ENCODE assay signal across 15 cellular contexts in the genomic region with DNA sequence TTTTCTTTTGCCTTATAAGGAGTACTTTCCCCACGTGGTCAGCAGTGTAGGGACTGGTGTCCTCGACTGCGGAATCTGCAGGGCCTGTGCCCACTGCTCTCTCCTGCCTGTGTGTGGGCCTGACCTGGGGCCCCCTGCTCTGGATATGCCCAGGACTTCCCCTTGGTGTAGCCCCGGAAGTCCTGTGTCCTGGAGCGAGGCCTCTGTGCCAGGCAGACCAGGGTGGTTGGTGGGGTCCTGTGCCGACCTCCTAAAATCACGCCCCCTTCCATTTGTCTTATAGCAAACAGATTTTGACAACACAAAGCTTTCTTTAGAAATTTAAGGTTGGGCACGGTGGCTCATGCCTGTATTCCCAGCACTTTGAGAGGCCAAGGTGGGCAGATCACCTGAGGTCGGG.
"Had no signal": no experiment of that assay in that cellular context is flagged by ENCODE, and none has a peak within 500 bp of the region (broad histone marks: within the 10 kb centered on the region; RNA-seq: fewer than 3 reads in every experiment).

No MANE protein-coding gene starts in this region.

- H2AFZ ChIP-seq: parathyroid adenoma had no signal

- H3K36me3 ChIP-seq: cardiac muscle cell, upper lobe of left lung had no signal

- H3K27ac Mint-ChIP-seq: activated CD4-positive, alpha-beta T cell treated with anti-CD3 and anti-CD28 coated beads, Interleukin-2, amount 10 ng/mL, durations not matched to agents 7 days and 5 days; activated naive CD8-positive, alpha-beta T cell; effector memory CD8-positive, alpha-beta T cell; memory B cell; naive B cell; stimulated activated naive CD8-positive, alpha-beta T cell treated with anti-CD3 and anti-CD28 coated beads, Interleukin-15, amount 100 ng/mL, for 72 hours had no signal

- H3K9ac ChIP-seq: parathyroid adenoma had no signal

- H3K4me3 Mint-ChIP-seq: activated CD4-positive, alpha-beta T cell treated with anti-CD3 and anti-CD28 coated beads, Interleukin-2, amount 10 ng/mL, durations not matched to agents 7 days and 5 days; activated naive CD8-positive, alpha-beta T cell; effector memory CD8-positive, alpha-beta T cell; memory B cell; naive B cell; neural crest cell; stimulated activated naive CD8-positive, alpha-beta T cell treated with anti-CD3 and anti-CD28 coated beads, Interleukin-15, amount 100 ng/mL, for 72 hours had no signal

- DNase-seq: activated CD4-positive, alpha-beta T cell treated with anti-CD3 and anti-CD28 coated beads, Interleukin-2, amount 10 ng/mL, durations not matched to agents 7 days and 5 days; activated gamma-delta T cell; effector memory CD8-positive, alpha-beta T cell; naive B cell; retina; stimulated activated CD4-positive, alpha-beta T cell treated with anti-CD3 and anti-CD28 coated beads, Interleukin-15, amount 100 ng/mL, for 24 hours; stimulated activated CD4-positive, alpha-beta T cell treated with anti-CD3 and anti-CD28 coated beads, Interleukin-2, amount 100 ng/mL, for 48 hours; stimulated activated naive CD8-positive, alpha-beta T cell treated with anti-CD3 and anti-CD28 coated beads, Interleukin-15, amount 100 ng/mL, for 72 hours; T1000; upper lobe of left lung had no signal

- H3K36me3 Mint-ChIP-seq: activated naive CD8-positive, alpha-beta T cell; memory B cell; naive B cell had no signal

- H3K79me2 ChIP-seq: parathyroid adenoma had no signal

- ATAC-seq: effector memory CD8-positive, alpha-beta T cell; stimulated activated naive CD8-positive, alpha-beta T cell treated with anti-CD3 and anti-CD28 coated beads, Interleukin-15, amount 100 ng/mL, for 72 hours had no signal

- H3K4me1 ChIP-seq: parathyroid adenoma had no signal

- H3K9me3 Mint-ChIP-seq: activated CD4-positive, alpha-beta T cell treated with anti-CD3 and anti-CD28 coated beads, Interleukin-2, amount 10 ng/mL, durations not matched to agents 7 days and 5 days; effector memory CD8-positive, alpha-beta T cell; memory B cell; naive B cell; neural crest cell; stimulated activated naive CD8-positive, alpha-beta T cell treated with anti-CD3 and anti-CD28 coated beads, Interleukin-15, amount 100 ng/mL, for 72 hours had no signal

- H3K27me3 Mint-ChIP-seq: activated naive CD8-positive, alpha-beta T cell; stimulated activated naive CD8-positive, alpha-beta T cell treated with anti-CD3 and anti-CD28 coated beads, Interleukin-15, amount 100 ng/mL, for 72 hours had no signal

- H3K4me3 ChIP-seq: cardiac muscle cell, upper lobe of left lung had no signal

- H3K27me3 ChIP-seq: cardiac muscle cell, upper lobe of left lung had no signal

- H3K27ac ChIP-seq: cardiac muscle cell, parathyroid adenoma had no signal

- H3K9me3 ChIP-seq: upper lobe of left lung had no signal
